ENCODE assay signal across 8 cellular contexts in the genomic region with DNA sequence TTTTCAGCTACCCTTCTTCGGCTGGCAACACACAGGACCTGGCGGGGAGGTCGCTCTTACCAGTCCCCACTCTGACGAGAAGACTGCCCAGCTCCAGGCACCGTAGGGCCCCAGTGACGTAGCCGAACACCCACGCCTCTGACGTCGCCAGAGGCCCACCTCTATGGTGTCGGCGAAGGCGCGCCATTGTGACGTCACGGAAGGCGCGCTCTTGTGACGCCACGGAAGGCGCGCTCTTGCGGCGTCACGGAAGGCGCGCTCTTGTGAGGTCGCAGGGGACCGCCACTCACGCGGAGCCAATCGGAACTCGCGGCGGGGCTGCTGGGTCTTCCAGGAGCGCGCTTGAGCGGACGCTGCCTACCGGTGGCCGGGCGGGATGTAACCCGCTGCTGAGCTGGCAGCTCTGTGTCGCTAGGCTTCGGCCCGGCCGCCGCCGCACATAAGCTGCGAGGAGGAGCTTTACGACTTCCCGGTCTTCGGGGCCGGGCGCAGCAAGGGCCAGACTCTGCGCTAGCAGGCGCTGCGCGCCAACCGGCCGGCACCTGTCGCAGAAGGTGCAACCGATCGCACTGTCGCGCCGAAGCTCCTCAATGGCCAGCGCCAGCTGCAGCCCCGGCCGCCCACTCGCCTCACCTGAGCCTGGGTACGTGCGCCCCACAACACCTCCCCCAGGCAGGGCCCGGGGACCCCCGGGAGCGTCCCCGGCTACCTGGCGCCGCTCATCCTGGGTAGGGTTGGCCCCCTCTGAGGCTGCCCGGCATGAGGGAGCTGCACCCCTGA.
A peak's percentile ranks its signal among the peaks of the same experiment; 100 is the strongest.
DNase-seq lines count a peak whose midpoint lies in the region; ATAC-seq, FAIRE-seq and TF ChIP-seq lines count a peak whose summit lies in the region.
"Not testable (repeated sequence)": the region's sequence is repeated elsewhere in the genome, so short reads cannot be mapped to it uniquely, and the experiment has no call there.

No MANE protein-coding gene starts in this region.

- FAIRE-seq in bronchial epithelial cell (lab: Jason Lieb, UNC); small intestine (lab: Jason Lieb, UNC): not testable (repeated sequence)

- CTCF ChIA-PET in AG04450 (lab: Charles Lee), result interaction anchor here (0.6 to 0.8 kb wide), 3 partner anchors 141 to 602 kb away, joined by 3 read pairs; no protein-coding TSS in a partner anchor

- TF ChIP-seq CTCF in AG04450 (IDR thresholded peaks at IDR 0.05; ENCODE audit: low read depth, low read length), result peak; percentile 27
- peak; percentile 51 for TF ChIP-seq CTCF in WERI-Rb-1 (IDR thresholded peaks at IDR 0.05; ENCODE audit: low read depth, low read length)
- TF ChIP-seq CTCF in bronchial epithelial cell (IDR thresholded peaks at IDR 0.05; ENCODE audit: insufficient read depth, low read length, severe bottlenecking), result peak; percentile 34

- DNase-seq in AG04450 (ENCODE audit: low read depth, low spot score) (peak; percentile 98), NCI-H2196 (lab: John Stamatoyannopoulos, UW; ENCODE audit: unreplicated experiment) (peak; percentile 81), WERI-Rb-1 (peak; percentile 98), bronchial epithelial cell (ENCODE audit: low read depth) (peak; percentile 84), iPS-NIHi11 (ENCODE audit: low spot score) (peak; percentile 95), small intestine (peak; percentile 95)

- peak; percentile 100 for ATAC-seq in GM18873 (IDR thresholded peaks at IDR 0.05; ENCODE audit: low FRiP score, unreplicated experiment)
- ATAC-seq in HG03135 (IDR thresholded peaks at IDR 0.05; ENCODE audit: unreplicated experiment), result peak; percentile 100

- H3K4me1 ChIP-seq in small intestine (ENCODE audit: control insufficient read depth in 2 of 2, insufficient read depth in 1 of 2, low read depth in 1 of 2, low read length in 1 of 2), result not testable (repeated sequence)

- peak overlapping the region; percentile 72 for H3K4me3 ChIP-seq in AG04450 (ENCODE audit: low read depth, low read length)
- peak overlapping the region; percentile 84 for H3K4me3 ChIP-seq in WERI-Rb-1 (ENCODE audit: low read depth, low read length)
- H3K4me3 ChIP-seq in bronchial epithelial cell (ENCODE audit: low read depth, low read length), result peak overlapping the region; percentile 67
- peak overlapping the region; percentile 57 to 77 for H3K4me3 ChIP-seq in small intestine (ENCODE audit: low read depth in 1 of 2, low read length in 2 of 2)

- WGBS in small intestine, 3 donors, result 0 to 1% (median 0%) methylated on average over 57 to 80 of the region's 80 CpGs

- POLR2A ChIA-PET in AG04450 (lab: Yijun Ruan, JAX), result interaction anchor here (0.7 to 1.2 kb wide), 3 partner anchors 16 to 155 kb away, joined by 3 to 7 read pairs (median 3); a partner anchor contains a TSS

- peak overlapping the region; percentile 82 for H3K27ac ChIP-seq in AG04450 (ENCODE audit: low read depth, low read length)
- peak overlapping the region; percentile 85 for H3K27ac ChIP-seq in WERI-Rb-1
- peak overlapping the region; percentile 88 to 95 for H3K27ac ChIP-seq in small intestine (ENCODE audit: low read depth in 1 of 2, low read length in 1 of 2)

- not testable (repeated sequence) for H3K27me3 ChIP-seq in AG04450 (ENCODE audit: control insufficient read depth, insufficient read depth, low read length); WERI-Rb-1 (ENCODE audit: insufficient read depth, low read depth, severe bottlenecking); bronchial epithelial cell (ENCODE audit: control insufficient read depth, insufficient read depth, low read length); small intestine (ENCODE audit: control insufficient read depth in 2 of 2, insufficient read depth in 2 of 2, low read length in 2 of 2)

- H3K9me3 ChIP-seq in AG04450 (ENCODE audit: control insufficient read depth, insufficient read depth, low read length); WERI-Rb-1 (ENCODE audit: severe bottlenecking); small intestine (ENCODE audit: control insufficient read depth, low read depth): not testable (repeated sequence)

- H3K36me3 ChIP-seq in WERI-Rb-1; bronchial epithelial cell (ENCODE audit: control insufficient read depth, insufficient read depth, low read length); small intestine (ENCODE audit: control insufficient read depth in 2 of 2, insufficient read depth in 2 of 2, low read length in 2 of 2): not testable (repeated sequence)

Comparison
In these comparisons a context has a peak if more than half of its experiments do, and no peak if none do; other contexts are left out.
1. Peak in every context shown above with its lines: DNase-seq, ATAC-seq, H3K4me3 ChIP-seq and H3K27ac ChIP-seq.